In the genomic region with DNA sequence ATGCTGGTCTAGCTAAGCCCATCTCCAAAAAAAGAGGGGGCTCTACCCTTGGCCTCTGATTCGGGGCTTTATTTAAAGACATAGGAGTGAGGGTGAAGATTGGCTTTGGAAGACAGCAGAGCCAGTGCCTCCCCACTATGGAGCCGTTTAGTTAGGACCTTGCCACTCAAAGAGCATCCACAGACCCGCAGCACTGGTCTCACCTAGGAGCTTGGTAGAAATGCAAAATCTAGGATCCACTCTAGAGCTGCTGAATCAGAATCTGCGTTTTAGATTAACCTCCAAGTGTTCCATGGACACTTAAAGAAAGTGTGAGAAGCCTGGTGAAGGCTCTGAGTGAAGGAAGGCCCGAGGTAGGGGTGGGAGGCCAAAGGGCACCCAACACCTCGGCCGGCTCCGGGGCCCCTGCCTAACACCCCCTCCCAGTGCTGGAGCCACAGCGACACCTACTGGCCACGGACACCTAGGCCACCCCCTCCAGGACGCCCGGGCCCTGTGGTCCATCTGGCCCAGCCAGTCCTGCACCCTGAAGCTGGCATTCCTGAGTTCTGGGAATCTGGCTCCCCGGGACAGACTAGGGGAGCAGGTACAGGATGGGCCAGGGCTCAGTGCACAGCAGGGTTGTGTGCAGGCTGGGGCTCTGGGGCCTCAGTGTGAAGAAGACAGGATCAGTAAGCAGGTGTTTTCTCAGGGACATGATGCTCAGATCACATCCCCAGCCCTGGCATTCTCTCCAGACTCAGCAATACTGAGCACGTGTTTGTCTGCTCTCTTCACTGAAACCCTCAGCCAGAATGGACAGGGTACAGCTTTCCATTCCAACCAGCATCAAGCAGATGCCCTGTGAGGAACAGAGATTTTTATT, we compare ENCODE assay signal across 8 cellular contexts.
DNase-seq lines count a peak whose midpoint lies in the region; ATAC-seq and TF ChIP-seq lines count a peak whose summit lies in the region.

No MANE protein-coding gene starts in this region.

- H3K27me3 ChIP-seq in neutrophil: no peaks in the 10 kb centered on the region

- TF ChIP-seq CTCF in GM10248 (IDR thresholded peaks at IDR 0.05; ENCODE audit: control extremely low read depth, extremely low read depth, low read depth, missing control alignments) (peak; percentile 97), fibroblast of pulmonary artery (IDR thresholded peaks at IDR 0.05; ENCODE audit: low read length, missing control alignments) (peak; percentile 87), neutrophil (IDR thresholded peaks at IDR 0.05) (peak; percentile 93)

- no peak overlapping the region for H3K27ac Mint-ChIP-seq in activated T-cell treated with anti-CD3 and anti-CD28 coated beads, Interleukin-2, amount 50 U/mL, for 72 hours

- H3K4me3 ChIP-seq in fibroblast of pulmonary artery (replicated peaks; ENCODE audit: low read depth, low read length): no peak overlapping the region
- H3K4me3 ChIP-seq in neutrophil (ENCODE audit: low read depth in 1 of 2, low read length in 1 of 2): no peak overlapping the region

- DNase-seq in GM10248 (ENCODE audit: extremely low spot score) (peak; percentile 92), HK-2 (ENCODE audit: unreplicated experiment) (peak; percentile 73), fibroblast of pulmonary artery (ENCODE audit: low read depth) (peak; percentile 54), substantia nigra (lab: John Stamatoyannopoulos, UW) (peak in 48 of 49 donors; percentile 42 to 91 (median 77)), DMS79 (lab: John Stamatoyannopoulos, UW) (no peak)
- DNase-seq in activated T-cell treated with anti-CD3 and anti-CD28 coated beads, Interleukin-2, amount 50 U/mL, for 72 hours: peak; percentile 85 to 87

- no peaks in the 10 kb centered on the region for H3K27me3 Mint-ChIP-seq in activated T-cell treated with anti-CD3 and anti-CD28 coated beads, Interleukin-2, amount 50 U/mL, for 72 hours (ENCODE audit: low read depth)

- POLR2A ChIA-PET in GM10248 (lab: Yijun Ruan, JAX): no interaction called here

- CTCF ChIA-PET in GM10248 (lab: Yijun Ruan, JAX): interaction anchor here (0.7 to 7.5 kb wide), 32 partner anchors 9 to 590 kb away, joined by 3 to 106 read pairs (median 4); no protein-coding TSS in a partner anchor

- H3K9me3 ChIP-seq in neutrophil: no peaks in the 10 kb centered on the region

- no peak overlapping the region for H3K4me3 Mint-ChIP-seq in activated T-cell treated with anti-CD3 and anti-CD28 coated beads, Interleukin-2, amount 50 U/mL, for 72 hours

- peaks cover 0 to 3% of the 10 kb centered on the region in 2 experiments for H3K4me1 ChIP-seq in neutrophil (ENCODE audit: control insufficient read depth in 1 of 2, insufficient read depth in 1 of 2, low read depth in 1 of 2, low read length in 1 of 2)

- no peaks in the 10 kb centered on the region for H3K36me3 ChIP-seq in neutrophil

- no peaks in the 10 kb centered on the region for H3K4me1 Mint-ChIP-seq in activated T-cell treated with anti-CD3 and anti-CD28 coated beads, Interleukin-2, amount 50 U/mL, for 72 hours (ENCODE audit: low read depth)

- peak; percentile 96 for ATAC-seq in activated T-cell treated with anti-CD3 and anti-CD28 coated beads, Interleukin-2, amount 50 U/mL, for 72 hours (replicated peaks in 1 of 2)

- H3K9me3 Mint-ChIP-seq in activated T-cell treated with anti-CD3 and anti-CD28 coated beads, Interleukin-2, amount 50 U/mL, for 72 hours: no peaks in the 10 kb centered on the region

- H3K27ac ChIP-seq in neutrophil: no peak overlapping the region
- H3K27ac ChIP-seq in substantia nigra (ENCODE audit: low read depth, low read length, poor library complexity, severe bottlenecking): peak overlapping the region; percentile 100

- no peaks in the 10 kb centered on the region for H3K36me3 Mint-ChIP-seq in activated T-cell treated with anti-CD3 and anti-CD28 coated beads, Interleukin-2, amount 50 U/mL, for 72 hours (ENCODE audit: insufficient read depth in 2 of 2)

TF ChIP-seq in PFSK-1, 5 proteins besides CTCF, POLR2A, EP300 and RAD21:
- peak; percentile 44 for TF ChIP-seq FOXP2 (optimal IDR thresholded peaks at IDR 0.05; ENCODE audit: borderline replicate concordance, extremely low read depth, extremely low read length, insufficient read depth)
- TF ChIP-seq, protein P1, sequence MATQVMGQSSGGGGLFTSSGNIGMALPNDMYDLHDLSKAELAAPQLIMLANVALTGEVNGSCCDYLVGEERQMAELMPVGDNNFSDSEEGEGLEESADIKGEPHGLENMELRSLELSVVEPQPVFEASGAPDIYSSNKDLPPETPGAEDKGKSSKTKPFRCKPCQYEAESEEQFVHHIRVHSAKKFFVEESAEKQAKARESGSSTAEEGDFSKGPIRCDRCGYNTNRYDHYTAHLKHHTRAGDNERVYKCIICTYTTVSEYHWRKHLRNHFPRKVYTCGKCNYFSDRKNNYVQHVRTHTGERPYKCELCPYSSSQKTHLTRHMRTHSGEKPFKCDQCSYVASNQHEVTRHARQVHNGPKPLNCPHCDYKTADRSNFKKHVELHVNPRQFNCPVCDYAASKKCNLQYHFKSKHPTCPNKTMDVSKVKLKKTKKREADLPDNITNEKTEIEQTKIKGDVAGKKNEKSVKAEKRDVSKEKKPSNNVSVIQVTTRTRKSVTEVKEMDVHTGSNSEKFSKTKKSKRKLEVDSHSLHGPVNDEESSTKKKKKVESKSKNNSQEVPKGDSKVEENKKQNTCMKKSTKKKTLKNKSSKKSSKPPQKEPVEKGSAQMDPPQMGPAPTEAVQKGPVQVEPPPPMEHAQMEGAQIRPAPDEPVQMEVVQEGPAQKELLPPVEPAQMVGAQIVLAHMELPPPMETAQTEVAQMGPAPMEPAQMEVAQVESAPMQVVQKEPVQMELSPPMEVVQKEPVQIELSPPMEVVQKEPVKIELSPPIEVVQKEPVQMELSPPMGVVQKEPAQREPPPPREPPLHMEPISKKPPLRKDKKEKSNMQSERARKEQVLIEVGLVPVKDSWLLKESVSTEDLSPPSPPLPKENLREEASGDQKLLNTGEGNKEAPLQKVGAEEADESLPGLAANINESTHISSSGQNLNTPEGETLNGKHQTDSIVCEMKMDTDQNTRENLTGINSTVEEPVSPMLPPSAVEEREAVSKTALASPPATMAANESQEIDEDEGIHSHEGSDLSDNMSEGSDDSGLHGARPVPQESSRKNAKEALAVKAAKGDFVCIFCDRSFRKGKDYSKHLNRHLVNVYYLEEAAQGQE (IDR thresholded peaks at IDR 0.05; ENCODE audit: insufficient read depth in 1 of 2, low read depth in 2 of 2, low read length in 2 of 2): no peak
